In genomic region chr4:8473198-8473919, GRCh38 we compare ENCODE assay signal across 12 cellular contexts. TPM values are rescaled to one million over a fixed set of nuclear protein-coding genes. Genes with fewer than 3 reads are reported as not detected.
A peak's percentile ranks its signal among the peaks of the same experiment; 100 is the strongest.
DNase-seq lines count a peak whose midpoint lies in the region; ATAC-seq, FAIRE-seq and TF ChIP-seq lines count a peak whose summit lies in the region.
"Had no signal": no experiment of that assay in that cellular context is flagged by ENCODE, and none has a peak within 500 bp of the region (broad histone marks: within the 10 kb centered on the region; RNA-seq: fewer than 3 reads in every experiment).

No MANE protein-coding gene starts in this region.

- CTCF ChIA-PET in K562 (lab: Yijun Ruan, JAX; ENCODE audit: low intra/inter-chr PET ratio) = interaction anchor here (0.6 kb wide), 1 partner anchor 121 kb away, joined by 3 read pairs; no protein-coding TSS in a partner anchor

- POLR2A ChIA-PET in K562 (lab: Yijun Ruan, JAX) = interaction anchor here (1.0 to 1.5 kb wide), 4 partner anchors 13 to 140 kb away, joined by 3 to 6 read pairs (median 4); no protein-coding TSS in a partner anchor

- H3K27me3 Mint-ChIP-seq in progenitor cell of endocrine pancreas = no peaks in the 10 kb centered on the region
- H3K27me3 Mint-ChIP-seq: naive thymus-derived CD8-positive, alpha-beta T cell had no signal

- FAIRE-seq in K562 (lab: Jason Lieb, UNC) (no peak), kidney (lab: Jason Lieb, UNC) (no peak)

- H3K27ac ChIP-seq in K562 (ENCODE audit: extremely low read depth, low read depth, low read length) (no peak overlapping the region), kidney (ENCODE audit: low read depth in 2 of 2, low read length in 2 of 2) (peak overlapping the region; percentile 22 to 69), skeletal muscle tissue (ENCODE audit: low read depth, low read length) (peak overlapping the region; percentile 47)

- H3K4me1 Mint-ChIP-seq in progenitor cell of endocrine pancreas (ENCODE audit: low read depth) = no peaks in the 10 kb centered on the region

- no peak for ATAC-seq in K562
- ATAC-seq: naive thymus-derived CD8-positive, alpha-beta T cell had no signal

- 0 out of 2 replicates have a peak, but pooled peaks cover 3% of the 10 kb centered on the region for H4K20me1 ChIP-seq in K562 (replicated peaks; ENCODE audit: control insufficient read depth, insufficient read depth, low read length)

- no peak for TF ChIP-seq EP300 in K562 (IDR thresholded peaks at IDR 0.05; ENCODE audit: low read length)

- H3K79me2 ChIP-seq in K562 (ENCODE audit: control insufficient read depth, insufficient read depth, low read length) = no peaks in the 10 kb centered on the region

- no peak overlapping the region for H3K4me3 ChIP-seq in K562
- no peak overlapping the region for H3K4me3 ChIP-seq in kidney (ENCODE audit: low read length in 2 of 2)
- no peak overlapping the region for H3K4me3 ChIP-seq in skeletal muscle tissue (ENCODE audit: low read length in 3 of 3)

- H3K27ac Mint-ChIP-seq in progenitor cell of endocrine pancreas = no peak overlapping the region
- H3K27ac Mint-ChIP-seq: naive thymus-derived CD8-positive, alpha-beta T cell had no signal

- H3K9ac ChIP-seq in K562 (ENCODE audit: insufficient read depth in 1 of 2, low read depth in 2 of 2, low read length in 2 of 2) = peak overlapping the region in 1 of 2 experiments; percentile 36; a peak in 2 of 4 replicates
- no peak overlapping the region for H3K9ac ChIP-seq in kidney (ENCODE audit: low read length in 2 of 2)
- no peak overlapping the region for H3K9ac ChIP-seq in skeletal muscle tissue (ENCODE audit: low read depth in 1 of 3, low read length in 3 of 3)

- intact Hi-C loops in K562 (cut with micrococcal nuclease) = no loop called here
- intact Hi-C loops in kidney (cut with DNase I) = no loop called here

- H3K27me3 ChIP-seq in K562 (ENCODE audit: control insufficient read depth in 2 of 2, insufficient read depth in 2 of 2, low read length in 2 of 2) (no peaks in the 10 kb centered on the region), skeletal muscle tissue (ENCODE audit: control insufficient read depth in 3 of 3, insufficient read depth in 3 of 3, low read length in 3 of 3) (no peaks in the 10 kb centered on the region)

- H3K9me3 Mint-ChIP-seq in progenitor cell of endocrine pancreas (ENCODE audit: low read depth) = no peaks in the 10 kb centered on the region
- H3K9me3 Mint-ChIP-seq: naive thymus-derived CD8-positive, alpha-beta T cell had no signal

- H3K4me2 ChIP-seq in K562 (ENCODE audit: insufficient read depth, low read length) = no peak overlapping the region

- H3K9me1 ChIP-seq in K562 (ENCODE audit: control insufficient read depth, insufficient read depth, low read length) = no peaks in the 10 kb centered on the region

- in situ Hi-C loops in K562 (cut with MboI) = no loop called here

- H3K36me3 ChIP-seq in K562 (ENCODE audit: control insufficient read depth, insufficient read depth, low read length) = peaks cover 45% of the 10 kb centered on the region; the same call in 1 of the 3 replicates
- H3K36me3 ChIP-seq in kidney (ENCODE audit: control insufficient read depth in 1 of 2, insufficient read depth in 2 of 2, low read length in 2 of 2) = peaks cover 6 to 10% of the 10 kb centered on the region in 2 donors
- peaks cover 20 to 32% (median 30%) of the 10 kb centered on the region in 3 donors for H3K36me3 ChIP-seq in skeletal muscle tissue (ENCODE audit: control insufficient read depth in 3 of 3, insufficient read depth in 3 of 3, low read length in 3 of 3)

- H3K36me3 Mint-ChIP-seq in progenitor cell of endocrine pancreas (ENCODE audit: insufficient read depth) = peaks cover 10% of the 10 kb centered on the region

- no peak overlapping the region for H2AFZ ChIP-seq in K562 (ENCODE audit: low read depth, low read length)

- no peak for TF ChIP-seq POLR2A in K562 (conservative IDR thresholded peaks at IDR 0.05)

- no peak overlapping the region for H3K4me3 Mint-ChIP-seq in progenitor cell of endocrine pancreas (ENCODE audit: low read depth)
- H3K4me3 Mint-ChIP-seq: naive thymus-derived CD8-positive, alpha-beta T cell had no signal

- H3K9me3 ChIP-seq in K562 (replicated peaks; ENCODE audit: control insufficient read depth, insufficient read depth, low read depth, low read length) (no peaks in the 10 kb centered on the region), kidney (ENCODE audit: control insufficient read depth in 1 of 2, low read length in 2 of 2) (no peaks in the 10 kb centered on the region), skeletal muscle tissue (ENCODE audit: control insufficient read depth in 3 of 3, low read length in 3 of 3) (no peaks in the 10 kb centered on the region)

- no TSS peak for BruUV-seq in K562 (replicated peaks; lab: Mats Ljungman, UMichigan)

- peak; percentile 8 for DNase-seq in EL
- no peak for DNase-seq in K562 (ENCODE audit: extremely low read depth in 1 of 4, low spot score in 3 of 4)
- peak; percentile 78 for DNase-seq in kidney
- DNase-seq in hippocampal formation (lab: John Stamatoyannopoulos, UW) = no peak
- no peak for DNase-seq in putamen (ENCODE audit: low spot score)
- DNase-seq in stimulated activated CD4-positive, alpha-beta T cell treated with anti-CD3 and anti-CD28 coated beads, Interleukin-2, amount 100 ng/mL, for 48 hours = no peak
- no peak for DNase-seq in progenitor cell of endocrine pancreas (ENCODE audit: low spot score, unreplicated experiment)
- DNase-seq: activated gamma-delta T cell; NCI-H524 treated with DMSO at 0.1 percent for 48 hours; stimulated activated CD4-positive, alpha-beta T cell treated with anti-CD3 and anti-CD28 coated beads, Interleukin-4, amount 100 ng/mL, for 1 hour had no signal

- no peak for TF ChIP-seq RAD21 in K562 (CRISPR knock-in tag; conservative IDR thresholded peaks at IDR 0.05 in 1 of 2, IDR thresholded peaks at IDR 0.05 in 1 of 2)

- 96% methylated on average over 17 of the region's 23 CpGs for WGBS in K562 (ENCODE audit: insufficient coverage, low coverage, missing lambda C conversion rate)

- H3K4me1 ChIP-seq in K562 (replicated peaks in 1 of 2; ENCODE audit: control insufficient read depth in 2 of 2, insufficient read depth in 2 of 2, low read length in 2 of 2) (peaks cover 4 to 49% of the 10 kb centered on the region in 2 experiments; a peak in 4 of 5 replicates), kidney (ENCODE audit: control insufficient read depth in 1 of 2, insufficient read depth in 1 of 2, low read depth in 1 of 2, low read length in 2 of 2) (peaks cover 5 to 18% of the 10 kb centered on the region in 2 donors), skeletal muscle tissue (ENCODE audit: control insufficient read depth in 3 of 3, insufficient read depth in 3 of 3, low read length in 3 of 3) (peaks cover 6 to 13% (median 11%) of the 10 kb centered on the region in 3 donors)

- TF ChIP-seq CTCF in K562 (IDR thresholded peaks at IDR 0.05 in 2 of 3, conservative IDR thresholded peaks at IDR 0.05 in 1 of 3; ENCODE audit: insufficient read depth in 2 of 3, low read depth in 1 of 3, low read length in 3 of 3) (no peak), kidney (IDR thresholded peaks at IDR 0.05; ENCODE audit: borderline replicate concordance, extremely low read depth, insufficient read depth) (peak; percentile 3), progenitor cell of endocrine pancreas (IDR thresholded peaks at IDR 0.05; ENCODE audit: unreplicated experiment) (no peak)

RNA-seq across cellular contexts. Expression of gene TRMT44, which starts 32.8 kb away (rescaled TPM):
- 60.3 and 88.6 TPM in 2 replicates for total RNA-seq in K562 (2011; cell fraction: chromatin; rRNA removed; ENCODE audit: low replicate concordance)
- 53.0 and 57.5 TPM in 2 replicates for total RNA-seq in K562 (2011; cell fraction: nucleolus; rRNA removed)
- 31.6 and 38.6 TPM in 2 replicates for total RNA-seq in K562 (2011; cell fraction: nucleoplasm; rRNA removed)
- total RNA-seq in K562 (2014; rRNA removed) (14.1 and 15.6 TPM in 2 replicates), K562 (2014; rRNA removed; fragmentation: Illumina TruSeq; extraction: Trizol) (8.6 and 10.0 TPM in 2 replicates), K562 (2015; rRNA removed; fragmentation: Illumina TruSeq; extraction: Trizol) (10.2 and 10.3 TPM in 2 replicates), K562 (2021) (17.3 and 18.6 TPM in 2 replicates), kidney (20.1 TPM), skeletal muscle tissue (11.0 TPM), progenitor cell of endocrine pancreas (29.1 and 31.0 TPM in 2 replicates)
- polyA plus RNA-seq in K562 (2011; rRNA removed) (8.9 and 9.6 TPM in 2 replicates), K562 (2014; fragmentation: Illumina TruSeq; extraction: Trizol) (7.8 and 8.7 TPM in 2 replicates), K562 (2014; fragmentation: Nextera tagmentation; extraction: Ambion mirVana) (1 to 10 TPM; 1.2 to 2.1 TPM), K562 (2014; rRNA removed) (12.5 and 13.2 TPM in 2 replicates), kidney (ENCODE audit: insufficient read depth, low read depth, low replicate concordance) (5.1 TPM)
- 5.5 and 9.9 TPM in 2 replicates for polyA plus RNA-seq in K562 (2011; cell fraction: cytosol; rRNA removed)
- polyA plus RNA-seq in K562 (2011; cell fraction: nucleus; rRNA removed) = 32.2 and 44.8 TPM in 2 replicates
- polyA plus RNA-seq in K562 (2012) = 8.3 and 13.2 TPM in 2 replicates
- polyA minus RNA-seq in K562 (2011; rRNA and poly(A)+ RNA removed) = 14.7 and 16.1 TPM in 2 replicates
- polyA minus RNA-seq in K562 (2011; cell fraction: cytosol; rRNA and poly(A)+ RNA removed) = 6.1 and 11.1 TPM in 2 replicates
- polyA minus RNA-seq in K562 (2011; cell fraction: nucleus; rRNA and poly(A)+ RNA removed) = 35.5 and 48.8 TPM in 2 replicates

RNA-seq across cellular contexts. Expression of gene ACOX3, which starts 32.8 kb away (rescaled TPM):
- total RNA-seq in K562 (2011; cell fraction: chromatin; rRNA removed; ENCODE audit: low replicate concordance) = 8.4 and 18.6 TPM in 2 replicates
- total RNA-seq in K562 (2011; cell fraction: nucleolus; rRNA removed) = 5.9 and 8.7 TPM in 2 replicates
- total RNA-seq in K562 (2011; cell fraction: nucleoplasm; rRNA removed) = 5.9 and 9.8 TPM in 2 replicates
- total RNA-seq in K562 (2014; rRNA removed) = 4.9 and 5.1 TPM in 2 replicates
- total RNA-seq in K562 (2014; rRNA removed; fragmentation: Illumina TruSeq; extraction: Trizol) = 3.7 and 3.8 TPM in 2 replicates
- 3.8 and 4.6 TPM in 2 replicates for total RNA-seq in K562 (2015; rRNA removed; fragmentation: Illumina TruSeq; extraction: Trizol)
- 5.9 and 7.3 TPM in 2 replicates for total RNA-seq in K562 (2021)
- polyA plus RNA-seq in K562 (2011; rRNA removed) = 2.3 and 2.9 TPM in 2 replicates
- 2.6 and 3.3 TPM in 2 replicates for polyA plus RNA-seq in K562 (2011; cell fraction: cytosol; rRNA removed)
- 6.1 and 6.5 TPM in 2 replicates for polyA plus RNA-seq in K562 (2011; cell fraction: nucleus; rRNA removed)
- polyA plus RNA-seq in K562 (2012) = 5.1 and 9.2 TPM in 2 replicates
- polyA plus RNA-seq in K562 (2014; fragmentation: Illumina TruSeq; extraction: Trizol) = 4.0 and 4.4 TPM in 2 replicates
- 1 to 10 TPM in 1 of 2 experiments, under 1 TPM in 1; 0.68 to 1.0 TPM for polyA plus RNA-seq in K562 (2014; fragmentation: Nextera tagmentation; extraction: Ambion mirVana)
- 3.0 and 4.9 TPM in 2 replicates for polyA plus RNA-seq in K562 (2014; rRNA removed)
- 3.9 and 5.0 TPM in 2 replicates for polyA minus RNA-seq in K562 (2011; rRNA and poly(A)+ RNA removed)
- 1.5 and 4.6 TPM in 2 replicates for polyA minus RNA-seq in K562 (2011; cell fraction: cytosol; rRNA and poly(A)+ RNA removed)
- polyA minus RNA-seq in K562 (2011; cell fraction: nucleus; rRNA and poly(A)+ RNA removed) = 3.5 and 4.8 TPM in 2 replicates
- 21.7 TPM for total RNA-seq in kidney
- polyA plus RNA-seq in kidney (ENCODE audit: insufficient read depth, low read depth, low replicate concordance) = 10.1 TPM
- 21.9 TPM for total RNA-seq in skeletal muscle tissue
- total RNA-seq in progenitor cell of endocrine pancreas = 22.6 and 25.3 TPM in 2 replicates

Comparison
In these comparisons a context has a peak if more than half of its experiments do, and no peak if none do; other contexts are left out.
1. DNase-seq: peak in EL (single experiment) and kidney (single experiment); none in K562 (0 of 4), hippocampal formation (0 of 2), putamen (single experiment), stimulated activated CD4-positive, alpha-beta T cell treated with anti-CD3 and anti-CD28 coated beads, Interleukin-2, amount 100 ng/mL, for 48 hours (0 of 2) and progenitor cell of endocrine pancreas (single experiment).